ENCODE assay signal across 8 cellular contexts in the genomic region with DNA sequence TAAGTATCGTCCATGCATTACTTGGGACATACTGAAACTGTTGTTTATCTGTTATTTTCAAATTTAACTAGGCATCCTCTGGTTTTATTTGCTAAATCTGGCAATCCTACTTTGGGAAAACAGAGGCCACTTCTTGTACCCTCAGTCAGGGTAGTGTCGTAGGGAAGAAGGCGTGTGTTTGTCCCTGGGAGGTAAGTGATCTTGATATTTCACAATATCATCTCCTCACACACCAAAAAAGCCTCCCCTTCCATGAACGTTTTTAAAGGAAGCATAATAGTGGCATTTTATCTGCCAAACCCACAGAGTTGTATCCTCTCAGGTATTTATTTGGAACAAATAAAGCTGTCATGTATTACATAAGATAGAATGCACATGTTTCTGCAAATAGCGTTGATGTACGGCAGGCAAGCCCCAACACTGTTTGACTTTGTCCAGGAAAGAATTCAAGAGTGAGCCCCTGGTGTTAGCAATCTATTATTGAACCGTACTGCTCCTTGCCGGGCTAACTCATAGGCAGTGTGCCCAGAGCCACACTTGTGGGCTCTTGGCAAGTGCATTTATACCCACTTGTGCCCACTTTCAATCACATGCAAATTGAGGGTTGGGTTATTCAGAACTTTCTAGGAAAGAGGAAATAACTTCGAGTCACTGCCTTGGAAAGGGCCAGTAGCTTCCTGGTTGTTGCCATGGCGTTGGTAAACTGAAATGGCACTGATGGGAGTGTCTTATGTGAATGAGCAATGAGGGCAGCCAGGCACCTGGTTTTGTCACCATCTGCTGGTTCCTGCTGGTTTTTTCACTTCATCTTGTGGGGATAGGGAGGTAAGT.
DNase-seq lines count a peak whose midpoint lies in the region; ATAC-seq and TF ChIP-seq lines count a peak whose summit lies in the region.

No MANE protein-coding gene starts in this region.

- H3K36me3 ChIP-seq in hepatocyte (replicated peaks; ENCODE audit: insufficient read depth, low read depth), result no peaks in the 10 kb centered on the region
- H3K36me3 ChIP-seq in psoas muscle (ENCODE audit: insufficient read depth in 1 of 2, low read depth in 1 of 2), result no peaks in the 10 kb centered on the region

- no peaks in the 10 kb centered on the region for H3K4me1 ChIP-seq in hepatocyte (ENCODE audit: insufficient read depth)
- no peaks in the 10 kb centered on the region for H3K4me1 ChIP-seq in psoas muscle

- no peaks in the 10 kb centered on the region for H3K27me3 ChIP-seq in hepatocyte
- no peaks in the 10 kb centered on the region for H3K27me3 ChIP-seq in psoas muscle (ENCODE audit: insufficient read depth in 3 of 3, low read length in 2 of 3)

- H3K9me3 Mint-ChIP-seq in activated CD4-positive, alpha-beta T cell treated with anti-CD3 and anti-CD28 coated beads for 36 hours (ENCODE audit: low read depth), result peaks cover 4% of the 10 kb centered on the region

- H4K20me1 ChIP-seq in hepatocyte (ENCODE audit: insufficient read depth, poor library complexity, severe bottlenecking), result no peaks in the 10 kb centered on the region

- 58% methylated on average over 10 of the region's 10 CpGs for WGBS in hepatocyte (ENCODE audit: low lambda C conversion rate, missing lambda C conversion rate)
- WGBS in psoas muscle, 3 donors, result 46 to 64% (median 56%) methylated on average over 10 of the region's 10 CpGs

- no peak overlapping the region for H3K4me2 ChIP-seq in hepatocyte

- CTCF ChIA-PET in activated CD4-positive, alpha-beta T cell treated with anti-CD3 and anti-CD28 coated beads for 36 hours (lab: Charles Lee), result no interaction called here

- H3K9me3 ChIP-seq in hepatocyte (ENCODE audit: low read depth), result no peaks in the 10 kb centered on the region
- no peaks in the 10 kb centered on the region for H3K9me3 ChIP-seq in psoas muscle

- no peak overlapping the region for H3K4me3 ChIP-seq in hepatocyte
- H3K4me3 ChIP-seq in psoas muscle, result no peak overlapping the region

- H3K27me3 Mint-ChIP-seq in activated CD4-positive, alpha-beta T cell treated with anti-CD3 and anti-CD28 coated beads for 36 hours, result no peaks in the 10 kb centered on the region

- H3K27ac ChIP-seq in hepatocyte, result no peak overlapping the region
- no peak overlapping the region for H3K27ac ChIP-seq in psoas muscle

- no peak overlapping the region for H3K27ac Mint-ChIP-seq in activated CD4-positive, alpha-beta T cell treated with anti-CD3 and anti-CD28 coated beads for 36 hours

- H3K4me3 Mint-ChIP-seq in activated CD4-positive, alpha-beta T cell treated with anti-CD3 and anti-CD28 coated beads for 36 hours, result peak overlapping the region; percentile 42

- TF ChIP-seq CTCF in hepatocyte (IDR thresholded peaks at IDR 0.05; ENCODE audit: poor library complexity), result peak; percentile 7
- no peak for TF ChIP-seq CTCF in psoas muscle (IDR thresholded peaks at IDR 0.05)

- peak; percentile 61 for DNase-seq in activated CD4-positive, alpha-beta T cell treated with anti-CD3 and anti-CD28 coated beads for 36 hours
- DNase-seq in activated CD4-positive, alpha-beta T cell treated with anti-CD3 and anti-CD28 coated beads for 1 hour, result no peak
- DNase-seq in OCI-M1 (lab: John Stamatoyannopoulos, UW), result peak; percentile 85
- DNase-seq in hepatocyte (ENCODE audit: low spot score), result peak; percentile 55
- DNase-seq in mucosa of gallbladder (ENCODE audit: low spot score), result no peak
- no peak for DNase-seq in psoas muscle

- no peak overlapping the region for H2AFZ ChIP-seq in hepatocyte

- POLR2A ChIA-PET in activated CD4-positive, alpha-beta T cell treated with anti-CD3 and anti-CD28 coated beads for 36 hours (lab: Charles Lee), result no interaction called here

- H3K79me2 ChIP-seq in hepatocyte, result no peaks in the 10 kb centered on the region

- no peaks in the 10 kb centered on the region for H3K36me3 Mint-ChIP-seq in activated CD4-positive, alpha-beta T cell treated with anti-CD3 and anti-CD28 coated beads for 36 hours (ENCODE audit: low read depth)

- H3K9me2 ChIP-seq in hepatocyte (replicated peaks; ENCODE audit: insufficient read depth), result no peaks in the 10 kb centered on the region

- H3K4me1 Mint-ChIP-seq in activated CD4-positive, alpha-beta T cell treated with anti-CD3 and anti-CD28 coated beads for 36 hours, result peaks cover 8% of the 10 kb centered on the region

- ATAC-seq in activated CD4-positive, alpha-beta T cell treated with anti-CD3 and anti-CD28 coated beads for 36 hours, result peak; percentile 88
- peak; percentile 76 for ATAC-seq in HG03135 (IDR thresholded peaks at IDR 0.05; ENCODE audit: unreplicated experiment)
- ATAC-seq in GM19455 (IDR thresholded peaks at IDR 0.05; ENCODE audit: unreplicated experiment), result no peak
- no peak for ATAC-seq in psoas muscle

- intact Hi-C loops in activated CD4-positive, alpha-beta T cell treated with anti-CD3 and anti-CD28 coated beads for 36 hours (cut with DNase I, micrococcal nuclease), result no loop called here
- intact Hi-C loops in psoas muscle (cut with DNase I), result no loop called here

Comparison
In these comparisons a context has a peak if more than half of its experiments do, and no peak if none do; other contexts are left out.
1. DNase-seq: peak in activated CD4-positive, alpha-beta T cell treated with anti-CD3 and anti-CD28 coated beads for 36 hours (single experiment), OCI-M1 (single experiment) and hepatocyte (single experiment); none in activated CD4-positive, alpha-beta T cell treated with anti-CD3 and anti-CD28 coated beads for 1 hour (single experiment), mucosa of gallbladder (single experiment) and psoas muscle (0 of 2).
2. ATAC-seq: peak in activated CD4-positive, alpha-beta T cell treated with anti-CD3 and anti-CD28 coated beads for 36 hours (single experiment) and HG03135 (single experiment); none in GM19455 (single experiment) and psoas muscle (0 of 4).